Comparison of ENCODE assay signal across 23 cellular contexts in the genomic region with DNA sequence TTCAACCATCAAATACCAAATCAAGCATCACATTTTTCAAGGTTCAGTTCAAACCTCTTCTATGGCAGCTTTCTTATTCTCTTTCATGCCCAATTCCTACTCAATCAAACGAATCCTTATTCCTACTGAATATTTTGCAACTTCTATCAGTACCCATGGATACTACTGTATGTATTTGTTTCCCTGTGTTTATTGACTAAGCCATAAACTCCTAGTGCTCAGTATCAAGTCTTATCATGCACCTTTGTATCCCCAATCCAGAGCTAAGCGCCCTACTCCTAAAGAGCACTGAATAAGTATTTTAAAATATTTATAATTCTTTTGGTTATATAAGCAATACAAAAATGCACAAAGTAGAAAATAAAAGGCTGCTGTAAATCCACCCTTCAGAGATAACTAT. TPM values are rescaled to one million over a fixed set of nuclear protein-coding genes. Genes with fewer than 3 reads are reported as not detected.
DNase-seq lines count a peak whose midpoint lies in the region; ATAC-seq and TF ChIP-seq lines count a peak whose summit lies in the region.
"Had no signal": no experiment of that assay in that cellular context is flagged by ENCODE, and none has a peak within 500 bp of the region (broad histone marks: within the 10 kb centered on the region; RNA-seq: fewer than 3 reads in every experiment).

No MANE protein-coding gene starts in this region.

- no peaks in the 10 kb centered on the region for H3K9me3 ChIP-seq in thyroid gland
- H3K9me3 ChIP-seq: A549; BE2C; BLaER1 treated with 17β-estradiol and CSF1 and Interleukin-3, amounts not matched to agents 10 nM and 100 nM had no signal

- no peaks in the 10 kb centered on the region for H3K9me3 Mint-ChIP-seq in endothelial cell (ENCODE audit: unreplicated experiment)
- H3K9me3 Mint-ChIP-seq in nephron progenitor cell = peaks cover 11% of the 10 kb centered on the region
- H3K9me3 Mint-ChIP-seq in stimulated activated naive B cell treated with anti-CD40 and anti-IgM and Interleukin-4, amounts not matched to agents 10 μg/mL and 1 μg/mL and 100 μg/mL, for 72 hours = no peaks in the 10 kb centered on the region
- H3K9me3 Mint-ChIP-seq in HFFc6 = no peaks in the 10 kb centered on the region
- H3K9me3 Mint-ChIP-seq: CD4-positive, alpha-beta T cell; CD8-positive, alpha-beta memory T cell had no signal

- no peak for TF ChIP-seq CTCF in endothelial cell (IDR thresholded peaks at IDR 0.05; ENCODE audit: unreplicated experiment)
- no peak for TF ChIP-seq CTCF in nephron progenitor cell (IDR thresholded peaks at IDR 0.05)
- no peak for TF ChIP-seq CTCF in thyroid gland (IDR thresholded peaks at IDR 0.05)
- TF ChIP-seq CTCF in HFFc6 (IDR thresholded peaks at IDR 0.05) = no peak

- H3K4me1 ChIP-seq in thyroid gland = peaks cover 45 to 51% of the 10 kb centered on the region in 2 donors
- H3K4me1 ChIP-seq: A549, BE2C had no signal

- no peaks in the 10 kb centered on the region for H3K36me3 ChIP-seq in thyroid gland
- H3K36me3 ChIP-seq: BE2C; BLaER1 treated with 17β-estradiol and CSF1 and Interleukin-3, amounts not matched to agents 10 nM and 100 nM had no signal

- H3K4me3 ChIP-seq in thyroid gland (replicated peaks in 1 of 3) = no peak overlapping the region
- H3K4me3 ChIP-seq: A549; BLaER1 treated with 17β-estradiol and CSF1 and Interleukin-3, amounts not matched to agents 10 nM and 100 nM; GM12878; GM23248 had no signal

- H3K36me3 Mint-ChIP-seq in endothelial cell (ENCODE audit: low read depth, unreplicated experiment) = no peaks in the 10 kb centered on the region
- H3K36me3 Mint-ChIP-seq in nephron progenitor cell (ENCODE audit: low read depth) = peaks cover 16% of the 10 kb centered on the region
- H3K36me3 Mint-ChIP-seq in stimulated activated naive B cell treated with anti-CD40 and anti-IgM and Interleukin-4, amounts not matched to agents 10 μg/mL and 1 μg/mL and 100 μg/mL, for 72 hours = no peaks in the 10 kb centered on the region
- 0 out of 2 replicates have a peak, but pooled peaks cover 8% of the 10 kb centered on the region for H3K36me3 Mint-ChIP-seq in HFFc6 (ENCODE audit: low read depth)
- H3K36me3 Mint-ChIP-seq: CD14-positive monocyte; CD8-positive, alpha-beta memory T cell had no signal

- intact Hi-C loops in thyroid gland (cut with DNase I) = no loop called here

- TF ChIP-seq POLR2A in thyroid gland (IDR thresholded peaks at IDR 0.05) = no peak

- H3K4me1 Mint-ChIP-seq in endothelial cell (ENCODE audit: unreplicated experiment) = peaks cover 7% of the 10 kb centered on the region
- H3K4me1 Mint-ChIP-seq in nephron progenitor cell = no peaks in the 10 kb centered on the region
- no peaks in the 10 kb centered on the region for H3K4me1 Mint-ChIP-seq in stimulated activated naive B cell treated with anti-CD40 and anti-IgM and Interleukin-4, amounts not matched to agents 10 μg/mL and 1 μg/mL and 100 μg/mL, for 72 hours
- H3K4me1 Mint-ChIP-seq in HFFc6 (ENCODE audit: low read depth) = peaks cover 28% of the 10 kb centered on the region
- H3K4me1 Mint-ChIP-seq: CD14-positive monocyte; CD8-positive, alpha-beta memory T cell had no signal

- peak overlapping the region; percentile 51 to 69 (median 64) for H3K27ac ChIP-seq in thyroid gland
- H3K27ac ChIP-seq: A549; BLaER1 treated with 17β-estradiol and CSF1 and Interleukin-3, amounts not matched to agents 10 nM and 100 nM; GM23248 had no signal

- no peaks in the 10 kb centered on the region for H3K27me3 ChIP-seq in thyroid gland
- H3K27me3 ChIP-seq: BE2C; BLaER1 treated with 17β-estradiol and CSF1 and Interleukin-3, amounts not matched to agents 10 nM and 100 nM had no signal

- 62 to 63% methylated on average over 2 of the region's 2 CpGs for WGBS in thyroid gland, 2 donors

- H3K27ac Mint-ChIP-seq in endothelial cell (ENCODE audit: unreplicated experiment) = peak overlapping the region; percentile 5
- H3K27ac Mint-ChIP-seq in nephron progenitor cell = peak overlapping the region; percentile 4
- H3K27ac Mint-ChIP-seq in stimulated activated naive B cell treated with anti-CD40 and anti-IgM and Interleukin-4, amounts not matched to agents 10 μg/mL and 1 μg/mL and 100 μg/mL, for 72 hours = no peak overlapping the region
- H3K27ac Mint-ChIP-seq in HFFc6 = no peak overlapping the region
- H3K27ac Mint-ChIP-seq: CD14-positive monocyte; CD4-positive, alpha-beta T cell; CD8-positive, alpha-beta memory T cell had no signal

- DNase-seq in DMS79 treated with DMSO at 0.1 percent for 48 hours (lab: John Stamatoyannopoulos, UW) = peak; percentile 100
- DNase-seq in endothelial cell (ENCODE audit: low spot score) = no peak
- no peak for DNase-seq in nephron progenitor cell
- DNase-seq in thyroid gland = no peak
- no peak for DNase-seq in stimulated activated naive B cell treated with anti-CD40 and anti-IgM and Interleukin-4, amounts not matched to agents 10 μg/mL and 1 μg/mL and 100 μg/mL, for 72 hours
- no peak for DNase-seq in A172 (ENCODE audit: low spot score)
- no peak for DNase-seq in HFFc6
- DNase-seq: ACHN; AML-193; BE2C; CD4-positive, alpha-beta T cell; CD8-positive, alpha-beta memory T cell; DMS53; EL; GDM1; GM23248; H7; HCEC 1CT had no signal

- H3K4me3 Mint-ChIP-seq in endothelial cell (ENCODE audit: unreplicated experiment) (no peak overlapping the region), nephron progenitor cell (no peak overlapping the region), HFFc6 (no peak overlapping the region)
- no peak overlapping the region for H3K4me3 Mint-ChIP-seq in stimulated activated naive B cell treated with anti-CD40 and anti-IgM and Interleukin-4, amounts not matched to agents 10 μg/mL and 1 μg/mL and 100 μg/mL, for 72 hours
- H3K4me3 Mint-ChIP-seq: CD14-positive monocyte; CD4-positive, alpha-beta T cell; CD8-positive, alpha-beta memory T cell had no signal

- no peak for ATAC-seq in stimulated activated naive B cell treated with anti-CD40 and anti-IgM and Interleukin-4, amounts not matched to agents 10 μg/mL and 1 μg/mL and 100 μg/mL, for 72 hours (replicated peaks)
- no peak for ATAC-seq in esophagus mucosa
- ATAC-seq: A549, GM12878 had no signal

- H3K27me3 Mint-ChIP-seq in endothelial cell (ENCODE audit: unreplicated experiment) (no peaks in the 10 kb centered on the region), nephron progenitor cell (ENCODE audit: low read depth, poor library complexity) (no peaks in the 10 kb centered on the region), HFFc6 (ENCODE audit: insufficient read depth) (no peaks in the 10 kb centered on the region)
- H3K27me3 Mint-ChIP-seq in stimulated activated naive B cell treated with anti-CD40 and anti-IgM and Interleukin-4, amounts not matched to agents 10 μg/mL and 1 μg/mL and 100 μg/mL, for 72 hours = no peaks in the 10 kb centered on the region

RNA-seq across cellular contexts. Expression of a gene that starts 52.6 kb away (rescaled TPM):
- total RNA-seq in endothelial cell (ENCODE audit: unreplicated experiment) (0.51 TPM), thyroid gland (100 to 1,000 TPM in 1 of 4 donors, 10 to 100 TPM in 3; 44.1 to 120 (median 67.4) TPM), esophagus mucosa (0.56 TPM)
- 3.9 and 7.6 TPM in 2 replicates for total RNA-seq in A172 (2014; rRNA removed; shearing (Covaris generic))
- total RNA-seq in HFFc6 (2021; fragmentation: NEBNext Ultra II Directional; extraction: Animal tissue kit (Norgen Biotek cat#: 25700)) = 10 to 100 TPM; 15.4 to 17.5 (median 17.0) TPM
- total RNA-seq: CD4-positive, alpha-beta T cell had no signal

Comparison
In these comparisons a context has a peak if more than half of its experiments do, and no peak if none do; other contexts are left out.
1. H3K27ac Mint-ChIP-seq: peak in endothelial cell (single experiment) and nephron progenitor cell (single experiment); none in stimulated activated naive B cell treated with anti-CD40 and anti-IgM and Interleukin-4, amounts not matched to agents 10 μg/mL and 1 μg/mL and 100 μg/mL, for 72 hours (single experiment) and HFFc6 (single experiment).